In the genomic region with DNA sequence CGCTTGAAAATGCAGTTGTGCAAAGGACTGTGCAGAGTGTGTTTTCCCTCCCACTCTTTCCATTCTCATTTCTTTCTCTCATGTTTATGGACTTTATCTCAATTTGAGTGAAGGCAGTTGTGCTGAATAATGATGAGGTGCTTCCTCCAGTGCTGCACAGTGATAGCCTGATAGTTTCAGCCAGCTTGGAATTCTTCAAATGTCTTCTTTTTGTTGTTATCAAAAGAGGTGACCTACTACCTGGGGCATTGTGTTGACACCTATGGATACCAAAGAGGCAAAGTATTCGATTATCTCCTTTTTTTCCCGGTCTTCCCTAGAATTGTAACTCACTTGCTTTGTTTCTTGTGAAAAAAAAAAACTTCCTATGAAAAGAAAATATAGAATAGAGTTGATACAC, we compare ENCODE assay signal across 21 cellular contexts.
"Had no signal": no experiment of that assay in that cellular context is flagged by ENCODE, and none has a peak within 500 bp of the region (broad histone marks: within the 10 kb centered on the region; RNA-seq: fewer than 3 reads in every experiment).

No MANE protein-coding gene starts in this region.

- H3K4me2 ChIP-seq: SK-N-SH had no signal

- H3K27ac ChIP-seq: RWPE1 had no signal

- H3K9me3 ChIP-seq: SK-N-SH had no signal

- ATAC-seq: Panc1, PC-3 had no signal

- DNase-seq: KBM-7, MV-4-11, NCI-H1048, NCI-H1105, NCI-H1417, NCI-H1436 treated with DMSO at 0.1 percent for 48 hours, NCI-H1694, NCI-H187 treated with DMSO at 0.1 percent for 48 hours, NCI-H2029 treated with DMSO at 0.1 percent for 48 hours, NCI-H2171 treated with DMSO at 0.1 percent for 48 hours, NCI-H345, NCI-H446 treated with DMSO at 0.1 percent for 48 hours, NCI-H510A treated with DMSO at 0.1 percent for 48 hours, NCI-H526, NCI-H748 treated with DMSO at 0.1 percent for 48 hours, PC-3, SHP77, SK-N-SH, SW 1271 had no signal

- H3K9ac ChIP-seq: SK-N-SH had no signal
